33 cellular contexts compared by ENCODE assay signal in genomic region chr4:120263623-120264022, GRCh38.
"Had no signal": no experiment of that assay in that cellular context is flagged by ENCODE, and none has a peak within 500 bp of the region (broad histone marks: within the 10 kb centered on the region; RNA-seq: fewer than 3 reads in every experiment).

No MANE protein-coding gene starts in this region.

- H3K9me3 ChIP-seq: ascending aorta, breast epithelium, esophagus squamous epithelium, gastroesophageal sphincter, heart right ventricle had no signal

- H3K4me3 ChIP-seq: ascending aorta, breast epithelium, cardiac muscle cell, coronary artery, dorsolateral prefrontal cortex, esophagus squamous epithelium, gastroesophageal sphincter, heart right ventricle had no signal

- H3K4me3 Mint-ChIP-seq: activated CD4-positive, alpha-beta memory T cell treated with anti-CD3 and anti-CD28 coated beads, Interleukin-2, amount 10 ng/mL, durations not matched to agents 7 days and 5 days; activated CD4-positive, alpha-beta T cell treated with anti-CD3 and anti-CD28 coated beads, Interleukin-2, amount 10 ng/mL, durations not matched to agents 7 days and 5 days; activated naive CD4-positive, alpha-beta T cell treated with anti-CD3 and anti-CD28 coated beads, Interleukin-2, amount 10 ng/mL, durations not matched to agents 7 days and 5 days; activated naive CD8-positive, alpha-beta T cell treated with anti-CD3 and anti-CD28 coated beads, Interleukin-2, amount 10 ng/mL, durations not matched to agents 7 days and 5 days; activated T-cell treated with anti-CD3 and anti-CD28 coated beads, Interleukin-2, amount 50 U/mL, for 24 hours; activated T-cell treated with anti-CD3 and anti-CD28 coated beads, Interleukin-2, amount 50 U/mL, for 72 hours; dendritic cell treated with granulocyte-macrophage colony-stimulating factor and Interleukin-4, amounts not matched to agents 40 ng/mL and 50 ng/mL, for 4 days; effector memory CD8-positive, alpha-beta T cell; T-helper 17 cell; T-helper 2 cell treated with Interferon-gamma antibody and Interleukin-4, amounts not matched to agents 5 μg/mL and 100 μg/mL, for 36 hours had no signal

- H3K27ac Mint-ChIP-seq: activated CD4-positive, alpha-beta memory T cell treated with anti-CD3 and anti-CD28 coated beads, Interleukin-2, amount 10 ng/mL, durations not matched to agents 7 days and 5 days; activated CD4-positive, alpha-beta T cell treated with anti-CD3 and anti-CD28 coated beads, Interleukin-2, amount 10 ng/mL, durations not matched to agents 7 days and 5 days; activated naive CD4-positive, alpha-beta T cell treated with anti-CD3 and anti-CD28 coated beads, Interleukin-2, amount 10 ng/mL, durations not matched to agents 7 days and 5 days; activated naive CD4-positive, alpha-beta T cell treated with anti-CD3 and anti-CD28 coated beads, Interleukin-2, amount 50 U/mL, for 72 hours; activated naive CD8-positive, alpha-beta T cell treated with anti-CD3 and anti-CD28 coated beads, Interleukin-2, amount 10 ng/mL, durations not matched to agents 7 days and 5 days; activated T-cell treated with anti-CD3 and anti-CD28 coated beads, Interleukin-2, amount 50 U/mL, for 24 hours; activated T-cell treated with anti-CD3 and anti-CD28 coated beads, Interleukin-2, amount 50 U/mL, for 72 hours; dendritic cell treated with granulocyte-macrophage colony-stimulating factor and Interleukin-4, amounts not matched to agents 40 ng/mL and 50 ng/mL, for 4 days; effector memory CD8-positive, alpha-beta T cell; T-helper 17 cell; T-helper 2 cell treated with Interferon-gamma antibody and Interleukin-4, amounts not matched to agents 5 μg/mL and 100 μg/mL, for 36 hours had no signal

- ATAC-seq: activated naive CD4-positive, alpha-beta T cell treated with anti-CD3 and anti-CD28 coated beads, Interleukin-2, amount 50 U/mL, for 72 hours; activated T-cell treated with anti-CD3 and anti-CD28 coated beads, Interleukin-2, amount 50 U/mL, for 72 hours; effector memory CD8-positive, alpha-beta T cell; gastroesophageal sphincter; heart right ventricle; T-helper 17 cell had no signal

- H3K27ac ChIP-seq: ascending aorta, breast epithelium, cardiac muscle cell, coronary artery, dorsolateral prefrontal cortex, epithelial cell of prostate, esophagus squamous epithelium, gastroesophageal sphincter, heart right ventricle had no signal

- H3K4me1 Mint-ChIP-seq: activated CD4-positive, alpha-beta memory T cell treated with anti-CD3 and anti-CD28 coated beads, Interleukin-2, amount 10 ng/mL, durations not matched to agents 7 days and 5 days; activated CD4-positive, alpha-beta T cell treated with anti-CD3 and anti-CD28 coated beads, Interleukin-2, amount 10 ng/mL, durations not matched to agents 7 days and 5 days; activated naive CD4-positive, alpha-beta T cell treated with anti-CD3 and anti-CD28 coated beads, Interleukin-2, amount 10 ng/mL, durations not matched to agents 7 days and 5 days; activated naive CD8-positive, alpha-beta T cell treated with anti-CD3 and anti-CD28 coated beads, Interleukin-2, amount 10 ng/mL, durations not matched to agents 7 days and 5 days; T-helper 17 cell had no signal

- H3K36me3 Mint-ChIP-seq: activated naive CD4-positive, alpha-beta T cell treated with anti-CD3 and anti-CD28 coated beads, Interleukin-2, amount 10 ng/mL, durations not matched to agents 7 days and 5 days; activated naive CD4-positive, alpha-beta T cell treated with anti-CD3 and anti-CD28 coated beads, Interleukin-2, amount 50 U/mL, for 72 hours; activated naive CD8-positive, alpha-beta T cell treated with anti-CD3 and anti-CD28 coated beads, Interleukin-2, amount 10 ng/mL, durations not matched to agents 7 days and 5 days; brain had no signal

- H3K27me3 Mint-ChIP-seq: activated CD4-positive, alpha-beta memory T cell treated with anti-CD3 and anti-CD28 coated beads, Interleukin-2, amount 10 ng/mL, durations not matched to agents 7 days and 5 days; activated CD4-positive, alpha-beta T cell treated with anti-CD3 and anti-CD28 coated beads, Interleukin-2, amount 10 ng/mL, durations not matched to agents 7 days and 5 days; activated naive CD4-positive, alpha-beta T cell treated with anti-CD3 and anti-CD28 coated beads, Interleukin-2, amount 10 ng/mL, durations not matched to agents 7 days and 5 days; activated naive CD8-positive, alpha-beta T cell treated with anti-CD3 and anti-CD28 coated beads, Interleukin-2, amount 10 ng/mL, durations not matched to agents 7 days and 5 days; activated T-cell treated with anti-CD3 and anti-CD28 coated beads, Interleukin-2, amount 50 U/mL, for 24 hours; dendritic cell treated with granulocyte-macrophage colony-stimulating factor and Interleukin-4, amounts not matched to agents 40 ng/mL and 50 ng/mL, for 4 days; effector memory CD8-positive, alpha-beta T cell had no signal

- H3K36me3 ChIP-seq: ascending aorta, breast epithelium, cardiac muscle cell, esophagus squamous epithelium, gastroesophageal sphincter, heart right ventricle had no signal

- H3K9me3 Mint-ChIP-seq: activated CD4-positive, alpha-beta memory T cell treated with anti-CD3 and anti-CD28 coated beads, Interleukin-2, amount 10 ng/mL, durations not matched to agents 7 days and 5 days; activated CD4-positive, alpha-beta T cell treated with anti-CD3 and anti-CD28 coated beads, Interleukin-2, amount 10 ng/mL, durations not matched to agents 7 days and 5 days; activated naive CD4-positive, alpha-beta T cell treated with anti-CD3 and anti-CD28 coated beads, Interleukin-2, amount 10 ng/mL, durations not matched to agents 7 days and 5 days; activated naive CD4-positive, alpha-beta T cell treated with anti-CD3 and anti-CD28 coated beads, Interleukin-2, amount 50 U/mL, for 72 hours; activated naive CD8-positive, alpha-beta T cell treated with anti-CD3 and anti-CD28 coated beads, Interleukin-2, amount 10 ng/mL, durations not matched to agents 7 days and 5 days; T-helper 2 cell treated with Interferon-gamma antibody and Interleukin-4, amounts not matched to agents 5 μg/mL and 100 μg/mL, for 36 hours had no signal

- H3K27me3 ChIP-seq: ascending aorta, breast epithelium, cardiac muscle cell, dorsolateral prefrontal cortex, esophagus squamous epithelium, gastroesophageal sphincter, heart right ventricle had no signal

- H3K4me1 ChIP-seq: ascending aorta, breast epithelium, esophagus squamous epithelium, gastroesophageal sphincter, heart right ventricle had no signal

- DNase-seq: activated CD4-positive, alpha-beta memory T cell treated with anti-CD3 and anti-CD28 coated beads, Interleukin-2, amount 10 ng/mL, durations not matched to agents 7 days and 5 days; activated CD4-positive, alpha-beta T cell treated with anti-CD3 and anti-CD28 coated beads for 1 hour; activated CD4-positive, alpha-beta T cell treated with anti-CD3 and anti-CD28 coated beads for 4 hours; activated CD4-positive, alpha-beta T cell treated with anti-CD3 and anti-CD28 coated beads, Interleukin-2, amount 10 ng/mL, durations not matched to agents 7 days and 5 days; activated CD4-positive, alpha-beta T cell treated with anti-CD3 and anti-CD28 coated beads, Interleukin-2, amount 50 U/mL, for 4 hours; activated CD8-positive, alpha-beta memory T cell treated with anti-CD3 and anti-CD28 coated beads, Interleukin-2, amount 50 U/mL, for 48 hours; activated gamma-delta T cell; activated naive CD4-positive, alpha-beta T cell; activated naive CD4-positive, alpha-beta T cell treated with anti-CD3 and anti-CD28 coated beads, Interleukin-2, amount 10 ng/mL, durations not matched to agents 7 days and 5 days; activated naive CD8-positive, alpha-beta T cell treated with anti-CD3 and anti-CD28 coated beads, Interleukin-2, amount 10 ng/mL, durations not matched to agents 7 days and 5 days; activated T-cell treated with anti-CD3 and anti-CD28 coated beads for 4 hours; activated T-cell treated with anti-CD3 and anti-CD28 coated beads, Interleukin-2, amount 50 U/mL, for 24 hours; activated T-cell treated with anti-CD3 and anti-CD28 coated beads, Interleukin-2, amount 50 U/mL, for 72 hours; central memory CD4-positive, alpha-beta T cell; dorsolateral prefrontal cortex; effector CD4-positive, alpha-beta T cell; effector memory CD8-positive, alpha-beta T cell; esophagus squamous epithelium; foreskin melanocyte; heart right ventricle; T-helper 1 cell; T-helper 17 cell; T1000 had no signal
